Comparison of ENCODE assay signal across 21 cellular contexts in genomic region chr3:169118666-169119370, GRCh38.
DNase-seq lines count a peak whose midpoint lies in the region; ATAC-seq, FAIRE-seq and TF ChIP-seq lines count a peak whose summit lies in the region.
"Had no signal": no experiment of that assay in that cellular context is flagged by ENCODE, and none has a peak within 500 bp of the region (broad histone marks: within the 10 kb centered on the region; RNA-seq: fewer than 3 reads in every experiment).

No MANE protein-coding gene starts in this region.

- POLR2A ChIA-PET in H1 (lab: Charles Lee; ENCODE audit: partially characterized antibody): no interaction called here

- no peak overlapping the region for H2BK20ac ChIP-seq in H1 (ENCODE audit: low read length)

- TF ChIP-seq POLR2A in H1 (IDR thresholded peaks at IDR 0.05; ENCODE audit: control extremely low read depth in 1 of 2, low read depth in 2 of 2, low read length in 2 of 2): no peak

- no peak for TF ChIP-seq RAD21 in H1 (IDR thresholded peaks at IDR 0.05 in 1 of 2, conservative IDR thresholded peaks at IDR 0.05 in 1 of 2; ENCODE audit: low read depth in 2 of 2, low read length in 2 of 2)

- H3K14ac ChIP-seq in H1 (ENCODE audit: insufficient read length): no peak overlapping the region

- no peak overlapping the region for H3K18ac ChIP-seq in H1 (ENCODE audit: extremely low read depth, low read length)

- no peaks in the 10 kb centered on the region for H4K20me1 ChIP-seq in H1 (replicated peaks in 1 of 2; ENCODE audit: control insufficient read depth in 1 of 2, insufficient read depth in 2 of 2, low read length in 2 of 2)

- no peak overlapping the region for H3K4ac ChIP-seq in H1 (replicated peaks; ENCODE audit: insufficient read length, low read depth, low read length)

- no peak overlapping the region for H4K91ac ChIP-seq in H1 (replicated peaks; ENCODE audit: insufficient read length, low read length)

- H3K4me2 ChIP-seq in H1 (ENCODE audit: insufficient read depth in 1 of 2, low read depth in 2 of 2, low read length in 2 of 2): no peak overlapping the region

- no peak overlapping the region for H2BK120ac ChIP-seq in H1 (replicated peaks; ENCODE audit: low read depth, low read length)

- H3K23me2 ChIP-seq in H1 (ENCODE audit: low read depth, low read length): no peaks in the 10 kb centered on the region

- no peak overlapping the region for H2BK15ac ChIP-seq in H1 (ENCODE audit: low read length)

- ATAC-seq in left lung: no peak
- ATAC-seq: activated CD4-positive, CD25-positive, alpha-beta regulatory T cell treated with anti-CD3 and anti-CD28 coated beads, Interleukin-2, amount 50 U/mL, for 24 hours; activated CD8-positive, alpha-beta memory T cell treated with anti-CD3 and anti-CD28 coated beads, Interleukin-2, amount 10 ng/mL, durations not matched to agents 7 days and 5 days; body of pancreas; left lobe of liver had no signal

- H3K9me3 ChIP-seq in H1 (ENCODE audit: insufficient read depth in 2 of 2, low read depth in 1 of 2, low read length in 1 of 2) (no peaks in the 10 kb centered on the region), left lung (no peaks in the 10 kb centered on the region)
- H3K9me3 ChIP-seq: body of pancreas, Caco-2, esophagus squamous epithelium, testis had no signal

- H3K23ac ChIP-seq in H1 (ENCODE audit: insufficient read length): no peak overlapping the region

- 0 out of 2 replicates have a peak overlapping the region, but pooled peaks have one; percentile 37 for H2AFZ ChIP-seq in H1 (ENCODE audit: low read length)

- H3K79me1 ChIP-seq in H1 (ENCODE audit: low read depth, low read length): no peaks in the 10 kb centered on the region

- 88% methylated on average over 5 of the region's 5 CpGs; no CpG with 5 or more reads in 1 of the 2 experiments for whole genome bisulfite sequencing in H1 (ENCODE audit: extremely low coverage in 1 of 2, insufficient coverage in 1 of 2, insufficient read length in 1 of 2, insufficient replicate concordance in 2 of 2, low coverage in 1 of 2, low lambda C conversion rate in 2 of 2, missing lambda C conversion rate in 1 of 2), 2 experiments

- TF ChIP-seq CTCF in AG10803 (conservative IDR thresholded peaks at IDR 0.05; ENCODE audit: low read length) (no peak), H1 (IDR thresholded peaks at IDR 0.05; ENCODE audit: control extremely low read depth in 1 of 3, insufficient read depth in 1 of 3, low read depth in 1 of 3, low read length in 3 of 3) (no peak), left lung (IDR thresholded peaks at IDR 0.05) (no peak)

- H4K8ac ChIP-seq in H1 (ENCODE audit: extremely low read depth, insufficient read depth, low read length): no peak overlapping the region

- H3K36me3 ChIP-seq in H1 (ENCODE audit: control insufficient read depth in 2 of 4, insufficient read depth in 4 of 4, low read length in 3 of 4): no peaks in the 10 kb centered on the region
- peaks cover 0 to 39% of the 10 kb centered on the region in 2 donors for H3K36me3 ChIP-seq in left lung

- intact Hi-C loops in left lung (cut with DNase I): no loop called here

- no peak overlapping the region for H2BK5ac ChIP-seq in H1 (ENCODE audit: low read depth, low read length)

- FAIRE-seq in RCC 7860 (lab: Jason Lieb, UNC) (no peak), H1 (lab: Jason Lieb, UNC) (no peak)

- no peak overlapping the region for H3K56ac ChIP-seq in H1 (replicated peaks; ENCODE audit: insufficient read length, low read depth, low read length)

- H4K5ac ChIP-seq in H1 (ENCODE audit: insufficient read length, low read depth, low read length): no peak overlapping the region

- no peak for TF ChIP-seq EP300 in H1 (IDR thresholded peaks at IDR 0.05; ENCODE audit: borderline replicate concordance in 1 of 2, low read depth in 2 of 2, low read length in 2 of 2)

- no peaks in the 10 kb centered on the region for H3K4me1 ChIP-seq in H1 (replicated peaks in 1 of 4; ENCODE audit: control insufficient read depth in 3 of 4, insufficient read depth in 4 of 4, low read length in 3 of 4)
- peaks cover 0 to 2% of the 10 kb centered on the region in 2 donors for H3K4me1 ChIP-seq in left lung
- H3K4me1 ChIP-seq: Caco-2, esophagus squamous epithelium, testis had no signal

- no peaks in the 10 kb centered on the region for H3K27me3 ChIP-seq in H1 (replicated peaks in 1 of 4; ENCODE audit: control insufficient read depth in 3 of 4, extremely low read depth in 1 of 4, insufficient read depth in 3 of 4, low read length in 3 of 4)
- H3K27me3 ChIP-seq in left lung: no peaks in the 10 kb centered on the region
- H3K27me3 ChIP-seq: body of pancreas, esophagus squamous epithelium, testis had no signal

- no peak overlapping the region for H2AK5ac ChIP-seq in H1 (ENCODE audit: low read depth, low read length)

- H2BK12ac ChIP-seq in H1 (ENCODE audit: low read depth, low read length): no peak overlapping the region

- no peak overlapping the region for H3K27ac ChIP-seq in H1 (ENCODE audit: low read depth, low read length)
- no peak overlapping the region for H3K27ac ChIP-seq in left lung
- H3K27ac ChIP-seq: body of pancreas, esophagus squamous epithelium, testis had no signal

- no peak overlapping the region for H3K4me3 ChIP-seq in AG10803 (ENCODE audit: low read length)
- H3K4me3 ChIP-seq in H1 (ENCODE audit: extremely low read depth in 1 of 4, insufficient read depth in 2 of 4, low read depth in 3 of 4, low read length in 4 of 4): no peak overlapping the region
- no peak overlapping the region for H3K4me3 ChIP-seq in left lung
- H3K4me3 ChIP-seq: body of pancreas, esophagus squamous epithelium, testis had no signal

- peak overlapping the region in 1 of 4 experiments; percentile 34; a peak in 1 of 7 replicates for H3K9ac ChIP-seq in H1 (replicated peaks in 1 of 4; ENCODE audit: extremely low read depth in 1 of 4, low read depth in 3 of 4, low read length in 3 of 4)

- CTCF ChIA-PET in H1 (lab: Charles Lee; ENCODE audit: partially characterized antibody): no interaction called here

- H3K79me2 ChIP-seq in H1 (ENCODE audit: control insufficient read depth in 1 of 2, insufficient read depth in 2 of 2, low read length in 2 of 2): no peaks in the 10 kb centered on the region

- DNase-seq in AG10803 (ENCODE audit: low read depth) (peak; percentile 29), HT1080 (ENCODE audit: low read depth) (peak; percentile 43), RCC 7860 (ENCODE audit: low spot score) (peak; percentile 21), H1 (ENCODE audit: low read depth in 1 of 2, low spot score in 2 of 2) (no peak), ecto neural progenitor cell (ENCODE audit: low spot score) (no peak), left lung (no peak)
- no peak for DNase-seq in stimulated activated CD4-positive, alpha-beta T cell treated with anti-CD3 and anti-CD28 coated beads, Interleukin-4, amount 100 ng/mL, for 4 hours
- DNase-seq in activated CD4-positive, alpha-beta T cell treated with anti-CD3 and anti-CD28 coated beads, Interleukin-2, amount 50 U/mL, for 4 hours: no peak
- DNase-seq: activated CD8-positive, alpha-beta memory T cell treated with anti-CD3 and anti-CD28 coated beads, Interleukin-2, amount 10 ng/mL, durations not matched to agents 7 days and 5 days; activated gamma-delta T cell; body of pancreas; Caco-2; esophagus squamous epithelium; GDM1; H7; MM.1S; NCI-H2171 treated with DMSO at 0.1 percent for 48 hours; stimulated activated CD4-positive, alpha-beta T cell treated with anti-CD3 and anti-CD28 coated beads, Interleukin-2, amount 100 ng/mL, for 48 hours; testis had no signal

TF ChIP-seq in H1, 55 proteins besides CTCF, POLR2A, EP300 and RAD21:
- TF ChIP-seq RFX5 (IDR thresholded peaks at IDR 0.05; ENCODE audit: borderline replicate concordance, low read depth, low read length) (no peak), NRF1 (IDR thresholded peaks at IDR 0.05; ENCODE audit: low read depth, low read length) (no peak), USF2 (IDR thresholded peaks at IDR 0.05; ENCODE audit: low read length) (no peak), BACH1 (IDR thresholded peaks at IDR 0.05; ENCODE audit: low read length) (no peak)

Comparison
In these comparisons a context has a peak if more than half of its experiments do, and no peak if none do; other contexts are left out.
1. DNase-seq: peak in AG10803 (single experiment), HT1080 (single experiment) and RCC 7860 (single experiment); none in H1 (0 of 2), ecto neural progenitor cell (single experiment), left lung (0 of 2), stimulated activated CD4-positive, alpha-beta T cell treated with anti-CD3 and anti-CD28 coated beads, Interleukin-4, amount 100 ng/mL, for 4 hours (0 of 2) and activated CD4-positive, alpha-beta T cell treated with anti-CD3 and anti-CD28 coated beads, Interleukin-2, amount 50 U/mL, for 4 hours (0 of 2).